In the genomic region with DNA sequence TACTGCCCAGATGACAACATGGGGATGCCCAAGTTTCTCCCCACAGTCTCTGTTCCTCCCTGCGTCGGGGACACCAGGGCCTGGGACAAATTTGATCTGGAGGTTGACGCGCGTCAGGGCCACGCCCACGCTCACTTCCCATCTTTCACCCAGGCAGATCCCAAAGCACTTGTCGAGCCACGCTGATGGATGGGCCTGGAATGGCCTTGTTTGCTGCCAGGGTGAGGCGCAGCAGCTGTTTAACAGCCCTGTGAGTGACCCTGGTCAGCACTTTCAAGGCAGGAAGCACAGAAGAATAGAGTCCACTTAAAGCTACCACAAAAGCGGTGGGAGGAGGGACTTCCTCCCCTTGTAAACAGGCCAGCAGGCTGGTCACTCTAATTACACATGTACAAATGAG, we compare ENCODE assay signal across 9 cellular contexts.
A peak's percentile ranks its signal among the peaks of the same experiment; 100 is the strongest.
DNase-seq lines count a peak whose midpoint lies in the region; ATAC-seq and TF ChIP-seq lines count a peak whose summit lies in the region.
"Had no signal": no experiment of that assay in that cellular context is flagged by ENCODE, and none has a peak within 500 bp of the region (broad histone marks: within the 10 kb centered on the region; RNA-seq: fewer than 3 reads in every experiment).

No MANE protein-coding gene starts in this region.

- DNase-seq in COLO668 (lab: John Stamatoyannopoulos, UW; ENCODE audit: unreplicated experiment) (peak; percentile 61), NOMO-1 treated with DMSO at 0.1 percent for 48 hours (lab: John Stamatoyannopoulos, UW; ENCODE audit: unreplicated experiment) (peak; percentile 82), heart left ventricle (peak; percentile 59 to 85 (median 75)), ovary (peak in 4 of 5 donors; percentile 14 to 43 (median 30)), GM23248 (no peak), NCI-H1092 (lab: John Stamatoyannopoulos, UW) (no peak)
- DNase-seq in T-helper 2 cell treated with Interferon-gamma antibody and Interleukin-4, amounts not matched to agents 5 μg/mL and 100 μg/mL, for 36 hours (ENCODE audit: low spot score) = no peak
- DNase-seq: activated effector memory CD4-positive, alpha-beta T cell treated with anti-CD3 and anti-CD28 coated beads, Interleukin-2, amount 50 U/mL, for 16 hours had no signal

- peaks cover 7% of the 10 kb centered on the region for H3K27me3 Mint-ChIP-seq in T-helper 2 cell treated with Interferon-gamma antibody and Interleukin-4, amounts not matched to agents 5 μg/mL and 100 μg/mL, for 36 hours (ENCODE audit: low read depth)

- H3K4me1 ChIP-seq in heart left ventricle (peaks cover 0 to 52% (median 10%) of the 10 kb centered on the region in 12 donors), ovary (ENCODE audit: insufficient read depth) (peaks cover 6% of the 10 kb centered on the region), GM23248 (ENCODE audit: insufficient read depth) (peaks cover 19% of the 10 kb centered on the region)

- peak overlapping the region in 11 of 12 donors; percentile 24 to 86 (median 48) for H3K27ac ChIP-seq in heart left ventricle
- H3K27ac ChIP-seq in ovary = no peak overlapping the region
- H3K27ac ChIP-seq in GM23248 = no peak overlapping the region

- no peaks in the 10 kb centered on the region for H3K9me3 ChIP-seq in heart left ventricle
- H3K9me3 ChIP-seq in ovary = no peaks in the 10 kb centered on the region
- H3K9me3 ChIP-seq in GM23248 (ENCODE audit: low read depth) = no peaks in the 10 kb centered on the region

- intact Hi-C loops in heart left ventricle (cut with DNase I) = no loop called here
- intact Hi-C loops in ovary (cut with DNase I) = no loop called here

- peak overlapping the region in 1 of 12 donors; percentile 20 for H3K4me3 ChIP-seq in heart left ventricle
- H3K4me3 ChIP-seq in ovary = no peak overlapping the region
- no peak overlapping the region for H3K4me3 ChIP-seq in GM23248

- peaks cover 11% of the 10 kb centered on the region; the same call in 1 of the 2 replicates for H3F3A ChIP-seq in GM23248 (ENCODE audit: insufficient read depth)

- H3K9me2 ChIP-seq in GM23248 (ENCODE audit: insufficient read depth) = no peaks in the 10 kb centered on the region

- no peak for TF ChIP-seq EP300 in ovary (IDR thresholded peaks at IDR 0.05)

- H3K9me3 Mint-ChIP-seq in T-helper 2 cell treated with Interferon-gamma antibody and Interleukin-4, amounts not matched to agents 5 μg/mL and 100 μg/mL, for 36 hours = no peaks in the 10 kb centered on the region

- no peak overlapping the region for H3K9ac ChIP-seq in GM23248

- H3K27ac Mint-ChIP-seq in T-helper 2 cell treated with Interferon-gamma antibody and Interleukin-4, amounts not matched to agents 5 μg/mL and 100 μg/mL, for 36 hours = no peak overlapping the region

- peak; percentile 57 to 92 (median 86) for ATAC-seq in heart left ventricle
- no peak for ATAC-seq in HG03108 (IDR thresholded peaks at IDR 0.05; ENCODE audit: unreplicated experiment)

- H3K4me1 Mint-ChIP-seq in T-helper 2 cell treated with Interferon-gamma antibody and Interleukin-4, amounts not matched to agents 5 μg/mL and 100 μg/mL, for 36 hours (ENCODE audit: low read depth) = no peaks in the 10 kb centered on the region

- H4K20me1 ChIP-seq in GM23248 (ENCODE audit: insufficient read depth) = no peaks in the 10 kb centered on the region

- TF ChIP-seq CTCF in heart left ventricle (IDR thresholded peaks at IDR 0.05) = peak in 6 of 12 donors; percentile 10 to 38 (median 17)
- no peak for TF ChIP-seq CTCF in ovary (IDR thresholded peaks at IDR 0.05)

- no peaks in the 10 kb centered on the region for H3K36me3 Mint-ChIP-seq in T-helper 2 cell treated with Interferon-gamma antibody and Interleukin-4, amounts not matched to agents 5 μg/mL and 100 μg/mL, for 36 hours (ENCODE audit: low read depth)

- 44 to 60% (median 53%) methylated on average over 11 of the region's 11 CpGs for WGBS in heart left ventricle, 4 donors
- 41 to 55% (median 49%) methylated on average over 11 of the region's 11 CpGs for WGBS in ovary, 3 donors
- 90 to 92% methylated on average over 11 of the region's 11 CpGs for WGBS in GM23248 (ENCODE audit: low coverage in 1 of 2, low lambda C conversion rate in 2 of 2, missing lambda C conversion rate in 2 of 2), 2 experiments

- H3K4me2 ChIP-seq in GM23248 (ENCODE audit: unreplicated experiment) = no peak overlapping the region

- H3K36me3 ChIP-seq in heart left ventricle (no peaks in the 10 kb centered on the region), ovary (no peaks in the 10 kb centered on the region), GM23248 (ENCODE audit: low read depth) (no peaks in the 10 kb centered on the region)

- H3K27me3 ChIP-seq in heart left ventricle (no peaks in the 10 kb centered on the region), ovary (no peaks in the 10 kb centered on the region), GM23248 (replicated peaks; ENCODE audit: insufficient read depth) (no peaks in the 10 kb centered on the region)

- H3K4me3 Mint-ChIP-seq in T-helper 2 cell treated with Interferon-gamma antibody and Interleukin-4, amounts not matched to agents 5 μg/mL and 100 μg/mL, for 36 hours = no peak overlapping the region

- in situ Hi-C loops in GM23248 (cut with MboI) = no loop called here

- TF ChIP-seq POLR2A in heart left ventricle (IDR thresholded peaks at IDR 0.05) = no peak
- TF ChIP-seq POLR2A in ovary (IDR thresholded peaks at IDR 0.05) = no peak

- no peak overlapping the region for H2AFZ ChIP-seq in GM23248

- H3K79me2 ChIP-seq in GM23248 (ENCODE audit: insufficient read depth) = no peaks in the 10 kb centered on the region

Comparison
In these comparisons a context has a peak if more than half of its experiments do, and no peak if none do; other contexts are left out.
1. DNase-seq: peak in COLO668 (single experiment), NOMO-1 treated with DMSO at 0.1 percent for 48 hours (single experiment), heart left ventricle (5 of 5) and ovary (4 of 5); none in GM23248 (single experiment), T-helper 2 cell treated with Interferon-gamma antibody and Interleukin-4, amounts not matched to agents 5 μg/mL and 100 μg/mL, for 36 hours (single experiment) and NCI-H1092 (single experiment).
2. H3K27ac ChIP-seq: peak in heart left ventricle (11 of 12); none in ovary (0 of 2) and GM23248 (single experiment).